ENCODE assay signal across 1 cellular context in genomic region chr16:72832640-72833039, GRCh38.
A peak's percentile ranks its signal among the peaks of the same experiment; 100 is the strongest.
TF ChIP-seq lines count a peak whose summit lies in the region.

No MANE protein-coding gene starts in this region.

TF ChIP-seq in HepG2, 621 proteins besides CTCF, POLR2A, EP300 and RAD21 (continued from another document and continues in another):
- TF ChIP-seq THAP9 (CRISPR knock-in tag; IDR thresholded peaks at IDR 0.05; ENCODE audit: borderline replicate concordance) (peak; percentile 30; the same call in 1 of the 2 replicates), U2AF2 (IDR thresholded peaks at IDR 0.05; ENCODE audit: low read depth, low read length) (no peak), CC2D1A (CRISPR knock-in tag; IDR thresholded peaks at IDR 0.05) (no peak), E2F5 (CRISPR knock-in tag; conservative IDR thresholded peaks at IDR 0.05) (no peak), ZNF597 (CRISPR knock-in tag; IDR thresholded peaks at IDR 0.05) (no peak), ARNTL (CRISPR knock-in tag; IDR thresholded peaks at IDR 0.05) (no peak), ZNF256 (CRISPR knock-in tag; conservative IDR thresholded peaks at IDR 0.05) (no peak), ZNF503 (CRISPR knock-in tag; IDR thresholded peaks at IDR 0.05) (no peak), ZFAT (CRISPR knock-in tag; conservative IDR thresholded peaks at IDR 0.05) (no peak), IKZF5 (CRISPR knock-in tag; IDR thresholded peaks at IDR 0.05) (0 out of 2 replicates have a peak, but pooled peaks have one; percentile 29), SP140L (CRISPR knock-in tag; IDR thresholded peaks at IDR 0.05; ENCODE audit: borderline replicate concordance) (no peak), ZNF782 (CRISPR knock-in tag; IDR thresholded peaks at IDR 0.05; ENCODE audit: borderline replicate concordance) (no peak), RORA (CRISPR knock-in tag; IDR thresholded peaks at IDR 0.05) (no peak), SAP130 (CRISPR knock-in tag; IDR thresholded peaks at IDR 0.05; ENCODE audit: low read depth) (peak; percentile 32; the same call in 1 of the 2 replicates), PRDM4 (CRISPR knock-in tag; IDR thresholded peaks at IDR 0.05; ENCODE audit: borderline replicate concordance) (no peak), MAFF (IDR thresholded peaks at IDR 0.05; ENCODE audit: low read depth, low read length) (no peak), CREM (IDR thresholded peaks at IDR 0.05) (no peak), CREM (CRISPR knock-in tag; IDR thresholded peaks at IDR 0.05) (no peak), SIX4 (CRISPR knock-in tag; IDR thresholded peaks at IDR 0.05) (no peak), ZBTB25 (CRISPR knock-in tag; IDR thresholded peaks at IDR 0.05) (no peak), ZNF546 (CRISPR knock-in tag; conservative IDR thresholded peaks at IDR 0.05) (no peak), ZNF543 (CRISPR knock-in tag; IDR thresholded peaks at IDR 0.05) (no peak), RBM22 (optimal IDR thresholded peaks at IDR 0.05; ENCODE audit: low read length) (peak; percentile 10), GMEB1 (CRISPR knock-in tag; IDR thresholded peaks at IDR 0.05; ENCODE audit: borderline replicate concordance) (no peak), ZNF317 (CRISPR knock-in tag; IDR thresholded peaks at IDR 0.05) (no peak), SOX13 (IDR thresholded peaks at IDR 0.05) (no peak), SOX13 (CRISPR knock-in tag; conservative IDR thresholded peaks at IDR 0.05 in 1 of 2, IDR thresholded peaks at IDR 0.05 in 1 of 2) (peak in 1 of 2 experiments; percentile 16; a peak in 1 of 4 replicates), ZNF609 (CRISPR knock-in tag; IDR thresholded peaks at IDR 0.05; ENCODE audit: borderline replicate concordance) (no peak), HOXD1 (CRISPR knock-in tag; IDR thresholded peaks at IDR 0.05) (no peak), ZNF614 (CRISPR knock-in tag; IDR thresholded peaks at IDR 0.05; ENCODE audit: borderline replicate concordance) (no peak), HNRNPH1 (optimal IDR thresholded peaks at IDR 0.05; ENCODE audit: low read depth, low read length) (no peak), ZNF569 (CRISPR knock-in tag; IDR thresholded peaks at IDR 0.05; ENCODE audit: borderline replicate concordance) (no peak), ZNF580 (CRISPR knock-in tag; IDR thresholded peaks at IDR 0.05; ENCODE audit: borderline replicate concordance, low read depth) (no peak), ZFP1 (CRISPR knock-in tag; IDR thresholded peaks at IDR 0.05) (no peak), ZNF280B (CRISPR knock-in tag; IDR thresholded peaks at IDR 0.05; ENCODE audit: borderline replicate concordance) (no peak; the same call in 1 of the 2 replicates), CCAR2 (optimal IDR thresholded peaks at IDR 0.05; ENCODE audit: low read depth, low read length) (no peak), ZC3H13 (CRISPR knock-in tag; IDR thresholded peaks at IDR 0.05) (no peak), ZNF430 (CRISPR knock-in tag; IDR thresholded peaks at IDR 0.05) (no peak), NKX3-1 (CRISPR knock-in tag; IDR thresholded peaks at IDR 0.05) (no peak), ZNF576 (CRISPR knock-in tag; IDR thresholded peaks at IDR 0.05) (no peak), JUNB (CRISPR knock-in tag; IDR thresholded peaks at IDR 0.05; ENCODE audit: borderline replicate concordance) (no peak), FOSL2 (CRISPR knock-in tag; IDR thresholded peaks at IDR 0.05) (peak; percentile 50; the same call in 1 of the 2 replicates)
